13 cellular contexts compared by ENCODE assay signal in the genomic region with DNA sequence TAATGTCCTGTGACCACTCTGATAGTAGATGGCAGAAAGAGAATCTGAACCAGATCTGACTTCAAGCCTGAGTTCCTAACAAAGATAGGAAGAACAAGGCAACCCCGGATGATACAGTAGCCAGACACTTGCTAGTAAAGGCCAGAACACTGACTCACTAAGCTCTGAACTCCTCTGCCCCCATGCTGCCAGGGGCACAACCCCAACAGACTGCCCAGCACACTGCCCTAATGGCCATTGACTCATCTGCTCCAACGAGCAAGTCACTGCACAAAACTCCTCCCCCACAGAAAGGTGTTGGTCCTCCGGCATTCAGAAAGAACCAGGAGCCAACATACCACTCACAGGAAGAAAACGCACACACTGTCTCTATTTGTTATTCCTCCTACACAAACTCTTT.
DNase-seq lines count a peak whose midpoint lies in the region.
"Had no signal": no experiment of that assay in that cellular context is flagged by ENCODE, and none has a peak within 500 bp of the region (broad histone marks: within the 10 kb centered on the region; RNA-seq: fewer than 3 reads in every experiment).

No MANE protein-coding gene starts in this region.

- peak; percentile 71 for DNase-seq in Caki2 (ENCODE audit: low read depth)
- DNase-seq in NCI-H226: peak; percentile 96
- no peak for DNase-seq in epithelial cell of prostate (ENCODE audit: low read depth, low spot score)
- DNase-seq in myocyte (ENCODE audit: low read depth): peak; percentile 74
- DNase-seq in HuH-7 (ENCODE audit: low spot score): no peak
- no peak for DNase-seq in SK-N-DZ (ENCODE audit: low spot score)
- no peak for DNase-seq in NCI-H748 (lab: John Stamatoyannopoulos, UW; ENCODE audit: unreplicated experiment)
- DNase-seq in NCI-H187 (lab: John Stamatoyannopoulos, UW): no peak
- DNase-seq: cerebellar nuclear complex, heart left ventricle, NCI-H1436 had no signal

- in situ Hi-C loops in Caki2 (cut with HindIII; ENCODE audit: low pct_unique_long_range_greater_than_20kb, low sequenced_read_pairs): no loop called here

- peak overlapping the region; percentile 54 for H3K27ac ChIP-seq in epithelial cell of prostate
- H3K27ac ChIP-seq: C4-2B, right lobe of liver had no signal

Comparison
In these comparisons a context has a peak if more than half of its experiments do, and no peak if none do; other contexts are left out.
1. DNase-seq: peak in Caki2 (single experiment), NCI-H226 (single experiment) and myocyte (single experiment); none in epithelial cell of prostate (single experiment), HuH-7 (single experiment), SK-N-DZ (single experiment), NCI-H748 (single experiment) and NCI-H187 (0 of 2).